Comparison of ENCODE assay signal across 22 cellular contexts in genomic region chr10:132796846-132797245, GRCh38. TPM values are rescaled to one million over a fixed set of nuclear protein-coding genes. Genes with fewer than 3 reads are reported as not detected.
"Had no signal": no experiment of that assay in that cellular context is flagged by ENCODE, and none has a peak within 500 bp of the region (broad histone marks: within the 10 kb centered on the region; RNA-seq: fewer than 3 reads in every experiment).

No MANE protein-coding gene starts in this region.

- DNase-seq: effector CD8-positive, alpha-beta T cell; endodermal cell; foreskin fibroblast; gastrocnemius medialis; left ventricle myocardium superior; lower lobe of right lung; naive thymus-derived CD8-positive, alpha-beta T cell; nucleus accumbens; stimulated activated CD4-positive, alpha-beta T cell treated with anti-CD3 and anti-CD28 coated beads, Interleukin-12 subunit alpha, Interleukin-12 subunit beta, amount 100 ng/mL, for 4 hours; stimulated activated CD4-positive, alpha-beta T cell treated with anti-CD3 and anti-CD28 coated beads, Interleukin-1b, Interleukin-23, amount 100 ng/mL, for 48 hours; stimulated activated CD4-positive, alpha-beta T cell treated with anti-CD3 and anti-CD28 coated beads, Interleukin-4, amount 100 ng/mL, for 1 hour; stimulated activated naive CD4-positive, alpha-beta T cell treated with Interleukin-2 at 50 U/mL for 16 hours; stomach; thyroid gland; trophoblast cell had no signal

- H3K4me2 ChIP-seq: neural progenitor cell, smooth muscle cell had no signal

- H3K9ac ChIP-seq: neural progenitor cell had no signal

- H3K27ac ChIP-seq: epithelial cell of prostate, gastrocnemius medialis, lower lobe of right lung, neural progenitor cell, prostate gland, right atrium auricular region, stomach, thyroid gland, vagina had no signal

- H3K4me3 ChIP-seq: gastrocnemius medialis, lower lobe of right lung, neural progenitor cell, prostate gland, right atrium auricular region, smooth muscle cell, stomach, thyroid gland, vagina had no signal

- H3K4me1 ChIP-seq: gastrocnemius medialis, lower lobe of right lung, neural progenitor cell, prostate gland, right atrium auricular region, thyroid gland, vagina had no signal

- H3K27me3 ChIP-seq: right atrium auricular region, thyroid gland, vagina had no signal

- H2AFZ ChIP-seq: neural progenitor cell had no signal

- H3K9me3 ChIP-seq: gastrocnemius medialis, lower lobe of right lung, prostate gland, thyroid gland, vagina had no signal

- H3K36me3 ChIP-seq: gastrocnemius medialis, lower lobe of right lung, neural progenitor cell, prostate gland, right atrium auricular region, stomach, thyroid gland, vagina had no signal

RNA-seq across cellular contexts. Expression of gene NKX6-2, which starts 10.9 kb away (rescaled TPM):
- polyA plus RNA-seq: keratinocyte had no signal
